ENCODE assay signal across 1 cellular context in genomic region chr15:68228971-68229385, GRCh38.
TF ChIP-seq lines count a peak whose summit lies in the region.

No MANE protein-coding gene starts in this region.

TF ChIP-seq in HEK293, 187 proteins besides CTCF, POLR2A, EP300 and RAD21 (continued from another document and continues in another):
- no peak for TF ChIP-seq ZNF518A (tag by site-specific recombination; conservative IDR thresholded peaks at IDR 0.05; ENCODE audit: low read depth)
- TF ChIP-seq ZSCAN16 (tag by site-specific recombination; IDR thresholded peaks at IDR 0.05), result no peak
- TF ChIP-seq ZNF404 (tag by site-specific recombination; IDR thresholded peaks at IDR 0.05), result no peak
- no peak for TF ChIP-seq MZF1 (tag by site-specific recombination; IDR thresholded peaks at IDR 0.05; ENCODE audit: borderline replicate concordance)
- TF ChIP-seq ZFP41 (tag by site-specific recombination; IDR thresholded peaks at IDR 0.05; ENCODE audit: borderline replicate concordance), result no peak
- TF ChIP-seq ZBTB6 (tag by site-specific recombination; IDR thresholded peaks at IDR 0.05), result no peak
- TF ChIP-seq FEZF1 (tag by site-specific recombination; IDR thresholded peaks at IDR 0.05), result no peak
- peak; percentile 73; the same call in 1 of the 2 replicates for TF ChIP-seq ZBTB20 (tag by site-specific recombination; IDR thresholded peaks at IDR 0.05)
- no peak for TF ChIP-seq BCL11A (tag by site-specific recombination; IDR thresholded peaks at IDR 0.05; ENCODE audit: low read depth)
- no peak for TF ChIP-seq ZNF148 (tag by site-specific recombination; IDR thresholded peaks at IDR 0.05; ENCODE audit: borderline replicate concordance)
- TF ChIP-seq ZNF670 (tag by site-specific recombination; IDR thresholded peaks at IDR 0.05; ENCODE audit: low read depth), result no peak
- TF ChIP-seq ZNF112 (tag by site-specific recombination; IDR thresholded peaks at IDR 0.05), result no peak
- TF ChIP-seq ZNF561 (tag by site-specific recombination; IDR thresholded peaks at IDR 0.05; ENCODE audit: borderline replicate concordance), result no peak
- peak; percentile 41; the same call in 1 of the 2 replicates for TF ChIP-seq ZNF843 (tag by site-specific recombination; IDR thresholded peaks at IDR 0.05)
- TF ChIP-seq SP3 (tag by site-specific recombination; IDR thresholded peaks at IDR 0.05), result no peak; the same call in 1 of the 2 replicates
- TF ChIP-seq RBAK (tag by site-specific recombination; IDR thresholded peaks at IDR 0.05), result no peak
- no peak for TF ChIP-seq YY1 (tag by site-specific recombination; IDR thresholded peaks at IDR 0.05)
- TF ChIP-seq ZNF571 (tag by site-specific recombination; IDR thresholded peaks at IDR 0.05), result no peak
- TF ChIP-seq ZNF488 (tag by site-specific recombination; IDR thresholded peaks at IDR 0.05), result no peak
- TF ChIP-seq ZNF280D (tag by site-specific recombination; IDR thresholded peaks at IDR 0.05), result no peak
- TF ChIP-seq ATF2 (tag by site-specific recombination; IDR thresholded peaks at IDR 0.05; ENCODE audit: low read depth), result no peak
- no peak for TF ChIP-seq TCF7L2 (IDR thresholded peaks at IDR 0.05; ENCODE audit: borderline replicate concordance, low read depth, low read length)
- peak; percentile 32; the same call in 1 of the 2 replicates for TF ChIP-seq SP2 (tag by site-specific recombination; IDR thresholded peaks at IDR 0.05)
- TF ChIP-seq ZNF16 (tag by site-specific recombination; IDR thresholded peaks at IDR 0.05; ENCODE audit: low read depth), result no peak
- TF ChIP-seq ZNF214 (tag by site-specific recombination; IDR thresholded peaks at IDR 0.05; ENCODE audit: borderline replicate concordance), result no peak
- no peak for TF ChIP-seq ZNF830 (tag by site-specific recombination; IDR thresholded peaks at IDR 0.05; ENCODE audit: low read depth)
- 0 out of 2 replicates have a peak, but pooled peaks have one; percentile 23 for TF ChIP-seq ZNF777 (tag by site-specific recombination; IDR thresholded peaks at IDR 0.05; ENCODE audit: borderline replicate concordance)
- TF ChIP-seq ZNF266 (tag by site-specific recombination; IDR thresholded peaks at IDR 0.05; ENCODE audit: low read depth), result no peak
- no peak for TF ChIP-seq ZNF768 (tag by site-specific recombination; IDR thresholded peaks at IDR 0.05)
- no peak for TF ChIP-seq ZNF473 (tag by site-specific recombination; IDR thresholded peaks at IDR 0.05)
- no peak for TF ChIP-seq KLF7 (tag by site-specific recombination; IDR thresholded peaks at IDR 0.05; ENCODE audit: borderline replicate concordance)
- TF ChIP-seq PRDM6 (tag by site-specific recombination; IDR thresholded peaks at IDR 0.05), result no peak
- TF ChIP-seq ZNF394 (tag by site-specific recombination; IDR thresholded peaks at IDR 0.05; ENCODE audit: borderline replicate concordance), result no peak
- TF ChIP-seq MYNN (tag by site-specific recombination; IDR thresholded peaks at IDR 0.05; ENCODE audit: borderline replicate concordance), result no peak
- no peak for TF ChIP-seq REST (tag by site-specific recombination; IDR thresholded peaks at IDR 0.05)
- TF ChIP-seq KLF1 (tag by site-specific recombination; IDR thresholded peaks at IDR 0.05), result peak; percentile 13; the same call in 1 of the 2 replicates
- no peak for TF ChIP-seq ZFHX2 (tag by site-specific recombination; conservative IDR thresholded peaks at IDR 0.05)
- TF ChIP-seq YY2 (tag by site-specific recombination; IDR thresholded peaks at IDR 0.05), result peak; percentile 12; the same call in 1 of the 2 replicates
- TF ChIP-seq ZBTB21 (tag by site-specific recombination; IDR thresholded peaks at IDR 0.05), result peak; percentile 20; the same call in 1 of the 2 replicates
- peak; percentile 62 for TF ChIP-seq ZNF341 (tag by site-specific recombination; IDR thresholded peaks at IDR 0.05; ENCODE audit: low read depth)
- peak; percentile 44; the same call in 1 of the 2 replicates for TF ChIP-seq ZNF76 (tag by site-specific recombination; IDR thresholded peaks at IDR 0.05; ENCODE audit: borderline replicate concordance, low read depth)
